Comparison of ENCODE assay signal across 6 cellular contexts in genomic region chrX:49214996-49215526, GRCh38. TPM values are rescaled to one million over a fixed set of nuclear protein-coding genes. Genes with fewer than 3 reads are reported as not detected.
"Had no signal": no experiment of that assay in that cellular context is flagged by ENCODE, and none has a peak within 500 bp of the region (broad histone marks: within the 10 kb centered on the region; RNA-seq: fewer than 3 reads in every experiment).

No MANE protein-coding gene starts in this region.

- ATAC-seq: GM23338 had no signal

- H3K4me1 Mint-ChIP-seq: GM23338, H9 had no signal

- H3K9me3 Mint-ChIP-seq: GM23338 had no signal

- H3K4me2 ChIP-seq: GM23338 had no signal

- H3K4me3 ChIP-seq: GM23338 had no signal

- H3K4me3 Mint-ChIP-seq: GM23338, H9 had no signal

- H2AFZ ChIP-seq: GM23338 had no signal

- H3K27ac Mint-ChIP-seq: GM23338 had no signal

- DNase-seq: H9, HCEC 1CT, IMR-90, KBM-7 had no signal

RNA-seq across cellular contexts. Expression of gene CACNA1F, which starts 18.1 kb away (rescaled TPM):
- total RNA-seq: HT-29, IMR-90 had no signal
- polyA plus RNA-seq: IMR-90 had no signal
